ENCODE assay signal across 1 cellular context in the genomic region with DNA sequence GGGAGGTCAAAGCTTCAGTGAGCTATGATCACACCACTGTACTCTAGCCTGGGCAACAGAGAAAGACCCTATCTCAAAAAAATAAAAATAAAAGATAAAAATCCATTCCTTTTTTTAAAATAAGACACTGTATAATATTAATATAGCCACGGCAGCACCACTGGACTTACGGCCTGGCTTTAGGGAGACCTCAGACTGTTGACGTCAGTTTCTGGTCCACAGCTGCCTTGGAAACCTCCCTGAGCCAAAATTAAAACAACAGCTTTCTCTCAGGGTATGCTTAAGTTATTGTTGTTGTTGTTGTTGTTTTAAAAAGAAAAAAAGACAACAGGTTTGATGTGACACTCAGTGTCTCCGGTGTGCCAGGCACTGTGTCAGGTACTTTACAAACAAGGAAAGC.
TF ChIP-seq lines count a peak whose summit lies in the region.

No MANE protein-coding gene starts in this region.

TF ChIP-seq in H1, 55 proteins besides CTCF, POLR2A, EP300 and RAD21:
- TF ChIP-seq CBX5 (IDR thresholded peaks at IDR 0.05; ENCODE audit: low read depth, low read length) (no peak), NANOG (IDR thresholded peaks at IDR 0.05; ENCODE audit: insufficient read depth, low read depth, low read length, poor library complexity, severe bottlenecking) (no peak), NRF1 (IDR thresholded peaks at IDR 0.05; ENCODE audit: low read depth, low read length) (no peak), TAF7 (optimal IDR thresholded peaks at IDR 0.05; ENCODE audit: borderline replicate concordance, low read depth, low read length) (no peak), SP4 (IDR thresholded peaks at IDR 0.05; ENCODE audit: low read length) (no peak), BACH1 (IDR thresholded peaks at IDR 0.05; ENCODE audit: low read length) (no peak), BRCA1 (IDR thresholded peaks at IDR 0.05; ENCODE audit: low read depth, low read length) (no peak), TCF12 (IDR thresholded peaks at IDR 0.05; ENCODE audit: low read depth, low read length) (no peak), CHD2 (IDR thresholded peaks at IDR 0.05; ENCODE audit: low read length) (no peak), HDAC6 (IDR thresholded peaks at IDR 0.05; ENCODE audit: low read depth, low read length) (no peak), CHD1 (IDR thresholded peaks at IDR 0.05; ENCODE audit: low read depth, low read length) (no peak), RXRA (IDR thresholded peaks at IDR 0.05; ENCODE audit: insufficient read depth, low read depth, low read length) (no peak)
- TF ChIP-seq, protein P1, sequence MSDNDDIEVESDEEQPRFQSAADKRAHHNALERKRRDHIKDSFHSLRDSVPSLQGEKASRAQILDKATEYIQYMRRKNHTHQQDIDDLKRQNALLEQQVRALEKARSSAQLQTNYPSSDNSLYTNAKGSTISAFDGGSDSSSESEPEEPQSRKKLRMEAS (IDR thresholded peaks at IDR 0.05), result no peak
